Comparison of ENCODE assay signal across 1 cellular context in genomic region chr19:54209748-54210494, GRCh38.
A peak's percentile ranks its signal among the peaks of the same experiment; 100 is the strongest.
TF ChIP-seq lines count a peak whose summit lies in the region.

No MANE protein-coding gene starts in this region.

TF ChIP-seq in K562, 482 proteins besides CTCF, POLR2A, EP300 and RAD21 (continued from another document and continues in another):
- TF ChIP-seq ZBTB49 (CRISPR knock-in tag; IDR thresholded peaks at IDR 0.05; ENCODE audit: borderline replicate concordance) (no peak), ZNF589 (CRISPR knock-in tag; IDR thresholded peaks at IDR 0.05; ENCODE audit: low read depth) (no peak), ZKSCAN1 (IDR thresholded peaks at IDR 0.05; ENCODE audit: low read depth, low read length) (0 out of 2 replicates have a peak, but pooled peaks have one; percentile 24), ZKSCAN3 (CRISPR knock-in tag; IDR thresholded peaks at IDR 0.05) (no peak), ZNF449 (CRISPR knock-in tag; IDR thresholded peaks at IDR 0.05) (no peak), ZNF217 (CRISPR knock-in tag; IDR thresholded peaks at IDR 0.05) (no peak), NFE2 (IDR thresholded peaks at IDR 0.05; ENCODE audit: low read depth) (peak; percentile 40; the same call in 1 of the 2 replicates), TFAP4 (CRISPR knock-in tag; IDR thresholded peaks at IDR 0.05; ENCODE audit: borderline replicate concordance) (peak; percentile 47; the same call in 1 of the 2 replicates), ZNF316 (IDR thresholded peaks at IDR 0.05) (no peak), HINFP (tag; conservative IDR thresholded peaks at IDR 0.05; ENCODE audit: low read depth) (no peak), DDX20 (tag; IDR thresholded peaks at IDR 0.05; ENCODE audit: low read depth) (no peak), ATF6 (CRISPR knock-in tag; IDR thresholded peaks at IDR 0.05) (no peak), ETV1 (tag; conservative IDR thresholded peaks at IDR 0.05; ENCODE audit: low read depth) (no peak), TRIM24 (IDR thresholded peaks at IDR 0.05) (peak in 1 of 2 experiments; percentile 60; a peak in 2 of 4 replicates), CBX3 (IDR thresholded peaks at IDR 0.05; ENCODE audit: borderline replicate concordance in 1 of 2, low read length in 2 of 2) (no peak), NONO (IDR thresholded peaks at IDR 0.05; ENCODE audit: low read depth in 2 of 2, low read length in 1 of 2) (no peak), HMG20B (CRISPR knock-in tag; IDR thresholded peaks at IDR 0.05) (no peak), ZNF318 (IDR thresholded peaks at IDR 0.05; ENCODE audit: borderline replicate concordance in 1 of 2, low read depth in 1 of 2) (no peak), JUNB (CRISPR knock-in tag; conservative IDR thresholded peaks at IDR 0.05) (no peak), CREB5 (CRISPR knock-in tag; IDR thresholded peaks at IDR 0.05) (no peak), ZNF586 (CRISPR knock-in tag; conservative IDR thresholded peaks at IDR 0.05) (no peak), MTA3 (IDR thresholded peaks at IDR 0.05; ENCODE audit: borderline replicate concordance) (peak; percentile 71; the same call in 1 of the 2 replicates), POLR2H (tag; IDR thresholded peaks at IDR 0.05; ENCODE audit: low read depth) (no peak), GATAD2B (IDR thresholded peaks at IDR 0.05; ENCODE audit: borderline replicate concordance) (no peak), FIP1L1 (IDR thresholded peaks at IDR 0.05; ENCODE audit: low read depth, low read length, poor library complexity, severe bottlenecking) (no peak), SMAD2 (IDR thresholded peaks at IDR 0.05; ENCODE audit: low read depth, low read length) (no peak), ZNF77 (CRISPR knock-in tag; IDR thresholded peaks at IDR 0.05) (no peak), ZNF699 (CRISPR knock-in tag; IDR thresholded peaks at IDR 0.05; ENCODE audit: insufficient replicate concordance) (no peak), GATA2 (CRISPR knock-in tag; IDR thresholded peaks at IDR 0.05) (no peak), ZNF717 (CRISPR knock-in tag; IDR thresholded peaks at IDR 0.05) (no peak)
- TF ChIP-seq, protein P1, sequence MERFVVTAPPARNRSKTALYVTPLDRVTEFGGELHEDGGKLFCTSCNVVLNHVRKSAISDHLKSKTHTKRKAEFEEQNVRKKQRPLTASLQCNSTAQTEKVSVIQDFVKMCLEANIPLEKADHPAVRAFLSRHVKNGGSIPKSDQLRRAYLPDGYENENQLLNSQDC (CRISPR knock-in tag; IDR thresholded peaks at IDR 0.05): no peak
- TF ChIP-seq, protein P2, sequence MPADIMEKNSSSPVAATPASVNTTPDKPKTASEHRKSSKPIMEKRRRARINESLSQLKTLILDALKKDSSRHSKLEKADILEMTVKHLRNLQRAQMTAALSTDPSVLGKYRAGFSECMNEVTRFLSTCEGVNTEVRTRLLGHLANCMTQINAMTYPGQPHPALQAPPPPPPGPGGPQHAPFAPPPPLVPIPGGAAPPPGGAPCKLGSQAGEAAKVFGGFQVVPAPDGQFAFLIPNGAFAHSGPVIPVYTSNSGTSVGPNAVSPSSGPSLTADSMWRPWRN (IDR thresholded peaks at IDR 0.05; ENCODE audit: low read depth): peak; percentile 90
- TF ChIP-seq, protein P3, sequence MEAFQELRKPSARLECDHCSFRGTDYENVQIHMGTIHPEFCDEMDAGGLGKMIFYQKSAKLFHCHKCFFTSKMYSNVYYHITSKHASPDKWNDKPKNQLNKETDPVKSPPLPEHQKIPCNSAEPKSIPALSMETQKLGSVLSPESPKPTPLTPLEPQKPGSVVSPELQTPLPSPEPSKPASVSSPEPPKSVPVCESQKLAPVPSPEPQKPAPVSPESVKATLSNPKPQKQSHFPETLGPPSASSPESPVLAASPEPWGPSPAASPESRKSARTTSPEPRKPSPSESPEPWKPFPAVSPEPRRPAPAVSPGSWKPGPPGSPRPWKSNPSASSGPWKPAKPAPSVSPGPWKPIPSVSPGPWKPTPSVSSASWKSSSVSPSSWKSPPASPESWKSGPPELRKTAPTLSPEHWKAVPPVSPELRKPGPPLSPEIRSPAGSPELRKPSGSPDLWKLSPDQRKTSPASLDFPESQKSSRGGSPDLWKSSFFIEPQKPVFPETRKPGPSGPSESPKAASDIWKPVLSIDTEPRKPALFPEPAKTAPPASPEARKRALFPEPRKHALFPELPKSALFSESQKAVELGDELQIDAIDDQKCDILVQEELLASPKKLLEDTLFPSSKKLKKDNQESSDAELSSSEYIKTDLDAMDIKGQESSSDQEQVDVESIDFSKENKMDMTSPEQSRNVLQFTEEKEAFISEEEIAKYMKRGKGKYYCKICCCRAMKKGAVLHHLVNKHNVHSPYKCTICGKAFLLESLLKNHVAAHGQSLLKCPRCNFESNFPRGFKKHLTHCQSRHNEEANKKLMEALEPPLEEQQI (IDR thresholded peaks at IDR 0.05): no peak
- TF ChIP-seq, protein P4, sequence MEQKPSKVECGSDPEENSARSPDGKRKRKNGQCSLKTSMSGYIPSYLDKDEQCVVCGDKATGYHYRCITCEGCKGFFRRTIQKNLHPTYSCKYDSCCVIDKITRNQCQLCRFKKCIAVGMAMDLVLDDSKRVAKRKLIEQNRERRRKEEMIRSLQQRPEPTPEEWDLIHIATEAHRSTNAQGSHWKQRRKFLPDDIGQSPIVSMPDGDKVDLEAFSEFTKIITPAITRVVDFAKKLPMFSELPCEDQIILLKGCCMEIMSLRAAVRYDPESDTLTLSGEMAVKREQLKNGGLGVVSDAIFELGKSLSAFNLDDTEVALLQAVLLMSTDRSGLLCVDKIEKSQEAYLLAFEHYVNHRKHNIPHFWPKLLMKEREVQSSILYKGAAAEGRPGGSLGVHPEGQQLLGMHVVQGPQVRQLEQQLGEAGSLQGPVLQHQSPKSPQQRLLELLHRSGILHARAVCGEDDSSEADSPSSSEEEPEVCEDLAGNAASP (IDR thresholded peaks at IDR 0.05): no peak
